Comparison of ENCODE assay signal across 1 cellular context in the genomic region with DNA sequence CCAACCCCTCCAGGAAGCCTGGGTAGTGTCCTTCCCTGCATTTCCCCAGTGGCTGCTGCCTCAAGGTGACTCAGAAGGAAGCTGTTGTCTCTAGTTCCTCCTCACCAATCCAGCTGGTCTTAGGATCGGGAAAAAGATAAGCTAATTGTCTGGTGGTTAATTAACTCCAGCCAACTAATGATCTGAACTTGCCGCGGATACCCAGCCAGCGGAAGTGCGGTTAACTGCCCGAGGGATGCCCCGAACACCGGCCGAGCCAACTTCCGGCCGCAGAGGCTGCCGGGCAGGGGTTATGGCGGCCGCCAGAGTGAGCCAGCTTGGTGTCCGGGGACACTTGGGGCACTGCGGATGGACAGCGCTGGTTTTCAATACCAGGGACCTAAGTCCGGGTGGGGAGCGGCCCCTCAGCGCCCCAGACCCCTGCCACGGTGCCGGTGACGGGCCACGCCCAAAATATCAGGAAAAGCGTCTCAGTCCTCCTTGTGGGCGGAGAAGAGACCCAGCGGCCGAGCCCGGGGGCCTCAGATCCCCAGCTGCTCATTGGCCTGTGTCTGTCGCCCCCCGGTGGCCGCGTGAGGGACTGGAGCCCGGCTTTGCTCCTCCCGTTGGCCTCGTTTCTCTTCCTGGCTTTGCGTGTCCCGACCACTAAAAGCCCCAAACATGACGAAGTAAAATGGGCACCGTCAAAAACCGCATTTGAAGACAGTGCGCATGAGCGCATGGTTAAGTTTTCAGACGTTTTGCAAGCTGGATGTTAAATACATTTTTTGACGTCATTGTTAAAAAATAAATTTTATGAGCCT.
TF ChIP-seq lines count a peak whose summit lies in the region.

No MANE protein-coding gene starts in this region.

TF ChIP-seq in HepG2, 621 proteins besides CTCF, POLR2A, EP300 and RAD21 (continued from another document and continues in another):
- TF ChIP-seq, protein P1, sequence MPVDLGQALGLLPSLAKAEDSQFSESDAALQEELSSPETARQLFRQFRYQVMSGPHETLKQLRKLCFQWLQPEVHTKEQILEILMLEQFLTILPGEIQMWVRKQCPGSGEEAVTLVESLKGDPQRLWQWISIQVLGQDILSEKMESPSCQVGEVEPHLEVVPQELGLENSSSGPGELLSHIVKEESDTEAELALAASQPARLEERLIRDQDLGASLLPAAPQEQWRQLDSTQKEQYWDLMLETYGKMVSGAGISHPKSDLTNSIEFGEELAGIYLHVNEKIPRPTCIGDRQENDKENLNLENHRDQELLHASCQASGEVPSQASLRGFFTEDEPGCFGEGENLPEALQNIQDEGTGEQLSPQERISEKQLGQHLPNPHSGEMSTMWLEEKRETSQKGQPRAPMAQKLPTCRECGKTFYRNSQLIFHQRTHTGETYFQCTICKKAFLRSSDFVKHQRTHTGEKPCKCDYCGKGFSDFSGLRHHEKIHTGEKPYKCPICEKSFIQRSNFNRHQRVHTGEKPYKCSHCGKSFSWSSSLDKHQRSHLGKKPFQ (CRISPR knock-in tag; IDR thresholded peaks at IDR 0.05; ENCODE audit: insufficient replicate concordance), result no peak
- no peak for TF ChIP-seq PCBP2 (optimal IDR thresholded peaks at IDR 0.05; ENCODE audit: low read depth, low read length, poor library complexity, severe bottlenecking)
- TF ChIP-seq, protein P2, sequence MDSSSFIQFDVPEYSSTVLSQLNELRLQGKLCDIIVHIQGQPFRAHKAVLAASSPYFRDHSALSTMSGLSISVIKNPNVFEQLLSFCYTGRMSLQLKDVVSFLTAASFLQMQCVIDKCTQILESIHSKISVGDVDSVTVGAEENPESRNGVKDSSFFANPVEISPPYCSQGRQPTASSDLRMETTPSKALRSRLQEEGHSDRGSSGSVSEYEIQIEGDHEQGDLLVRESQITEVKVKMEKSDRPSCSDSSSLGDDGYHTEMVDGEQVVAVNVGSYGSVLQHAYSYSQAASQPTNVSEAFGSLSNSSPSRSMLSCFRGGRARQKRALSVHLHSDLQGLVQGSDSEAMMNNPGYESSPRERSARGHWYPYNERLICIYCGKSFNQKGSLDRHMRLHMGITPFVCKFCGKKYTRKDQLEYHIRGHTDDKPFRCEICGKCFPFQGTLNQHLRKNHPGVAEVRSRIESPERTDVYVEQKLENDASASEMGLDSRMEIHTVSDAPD (CRISPR knock-in tag; IDR thresholded peaks at IDR 0.05), result peak; percentile 24; the same call in 1 of the 2 replicates
- TF ChIP-seq CBX5 (CRISPR knock-in tag; IDR thresholded peaks at IDR 0.05; ENCODE audit: borderline replicate concordance), result peak; percentile 57
- TF ChIP-seq ZNF382 (CRISPR knock-in tag; IDR thresholded peaks at IDR 0.05; ENCODE audit: borderline replicate concordance), result no peak
- 0 out of 2 replicates have a peak, but pooled peaks have one; percentile 53 for TF ChIP-seq PAX8 (CRISPR knock-in tag; IDR thresholded peaks at IDR 0.05; ENCODE audit: borderline replicate concordance)
- TF ChIP-seq, protein P3, sequence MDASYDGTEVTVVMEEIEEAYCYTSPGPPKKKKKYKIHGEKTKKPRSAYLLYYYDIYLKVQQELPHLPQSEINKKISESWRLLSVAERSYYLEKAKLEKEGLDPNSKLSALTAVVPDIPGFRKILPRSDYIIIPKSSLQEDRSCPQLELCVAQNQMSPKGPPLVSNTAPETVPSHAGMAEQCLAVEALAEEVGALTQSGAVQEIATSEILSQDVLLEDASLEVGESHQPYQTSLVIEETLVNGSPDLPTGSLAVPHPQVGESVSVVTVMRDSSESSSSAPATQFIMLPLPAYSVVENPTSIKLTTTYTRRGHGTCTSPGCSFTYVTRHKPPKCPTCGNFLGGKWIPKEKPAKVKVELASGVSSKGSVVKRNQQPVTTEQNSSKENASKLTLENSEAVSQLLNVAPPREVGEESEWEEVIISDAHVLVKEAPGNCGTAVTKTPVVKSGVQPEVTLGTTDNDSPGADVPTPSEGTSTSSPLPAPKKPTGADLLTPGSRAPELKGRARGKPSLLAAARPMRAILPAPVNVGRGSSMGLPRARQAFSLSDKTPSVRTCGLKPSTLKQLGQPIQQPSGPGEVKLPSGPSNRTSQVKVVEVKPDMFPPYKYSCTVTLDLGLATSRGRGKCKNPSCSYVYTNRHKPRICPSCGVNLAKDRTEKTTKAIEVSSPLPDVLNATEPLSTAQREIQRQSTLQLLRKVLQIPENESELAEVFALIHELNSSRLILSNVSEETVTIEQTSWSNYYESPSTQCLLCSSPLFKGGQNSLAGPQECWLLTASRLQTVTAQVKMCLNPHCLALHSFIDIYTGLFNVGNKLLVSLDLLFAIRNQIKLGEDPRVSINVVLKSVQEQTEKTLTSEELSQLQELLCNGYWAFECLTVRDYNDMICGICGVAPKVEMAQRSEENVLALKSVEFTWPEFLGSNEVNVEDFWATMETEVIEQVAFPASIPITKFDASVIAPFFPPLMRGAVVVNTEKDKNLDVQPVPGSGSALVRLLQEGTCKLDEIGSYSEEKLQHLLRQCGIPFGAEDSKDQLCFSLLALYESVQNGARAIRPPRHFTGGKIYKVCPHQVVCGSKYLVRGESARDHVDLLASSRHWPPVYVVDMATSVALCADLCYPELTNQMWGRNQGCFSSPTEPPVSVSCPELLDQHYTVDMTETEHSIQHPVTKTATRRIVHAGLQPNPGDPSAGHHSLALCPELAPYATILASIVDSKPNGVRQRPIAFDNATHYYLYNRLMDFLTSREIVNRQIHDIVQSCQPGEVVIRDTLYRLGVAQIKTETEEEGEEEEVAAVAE (CRISPR knock-in tag; IDR thresholded peaks at IDR 0.05; ENCODE audit: borderline replicate concordance), result no peak
- 0 out of 2 replicates have a peak, but pooled peaks have one; percentile 33 for TF ChIP-seq ZNF644 (CRISPR knock-in tag; IDR thresholded peaks at IDR 0.05; ENCODE audit: low read depth)
- no peak for TF ChIP-seq MNT (IDR thresholded peaks at IDR 0.05)
- peak; percentile 65; the same call in 1 of the 2 replicates for TF ChIP-seq TSC22D2 (CRISPR knock-in tag; IDR thresholded peaks at IDR 0.05; ENCODE audit: borderline replicate concordance)
- TF ChIP-seq SP5 (CRISPR knock-in tag; IDR thresholded peaks at IDR 0.05; ENCODE audit: borderline replicate concordance, low read depth), result peak; percentile 89
- TF ChIP-seq ZNF224 (CRISPR knock-in tag; IDR thresholded peaks at IDR 0.05), result no peak
- peak; percentile 19 for TF ChIP-seq ZEB1 (IDR thresholded peaks at IDR 0.05; ENCODE audit: insufficient replicate concordance, low read depth)
- no peak for TF ChIP-seq PPARG (CRISPR knock-in tag; conservative IDR thresholded peaks at IDR 0.05)
- peak; percentile 93 for TF ChIP-seq ZNF605 (CRISPR knock-in tag; IDR thresholded peaks at IDR 0.05)
- TF ChIP-seq, protein P4, sequence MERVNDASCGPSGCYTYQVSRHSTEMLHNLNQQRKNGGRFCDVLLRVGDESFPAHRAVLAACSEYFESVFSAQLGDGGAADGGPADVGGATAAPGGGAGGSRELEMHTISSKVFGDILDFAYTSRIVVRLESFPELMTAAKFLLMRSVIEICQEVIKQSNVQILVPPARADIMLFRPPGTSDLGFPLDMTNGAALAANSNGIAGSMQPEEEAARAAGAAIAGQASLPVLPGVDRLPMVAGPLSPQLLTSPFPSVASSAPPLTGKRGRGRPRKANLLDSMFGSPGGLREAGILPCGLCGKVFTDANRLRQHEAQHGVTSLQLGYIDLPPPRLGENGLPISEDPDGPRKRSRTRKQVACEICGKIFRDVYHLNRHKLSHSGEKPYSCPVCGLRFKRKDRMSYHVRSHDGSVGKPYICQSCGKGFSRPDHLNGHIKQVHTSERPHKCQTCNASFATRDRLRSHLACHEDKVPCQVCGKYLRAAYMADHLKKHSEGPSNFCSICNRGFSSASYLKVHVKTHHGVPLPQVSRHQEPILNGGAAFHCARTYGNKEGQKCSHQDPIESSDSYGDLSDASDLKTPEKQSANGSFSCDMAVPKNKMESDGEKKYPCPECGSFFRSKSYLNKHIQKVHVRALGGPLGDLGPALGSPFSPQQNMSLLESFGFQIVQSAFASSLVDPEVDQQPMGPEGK (CRISPR knock-in tag; IDR thresholded peaks at IDR 0.05), result peak; percentile 73
- no peak for TF ChIP-seq NFAT5 (CRISPR knock-in tag; IDR thresholded peaks at IDR 0.05)
- no peak for TF ChIP-seq LCORL (IDR thresholded peaks at IDR 0.05)
- TF ChIP-seq LCORL (CRISPR knock-in tag; IDR thresholded peaks at IDR 0.05), result peak; percentile 74; the same call in 1 of the 2 replicates
- TF ChIP-seq PRMT3 (CRISPR knock-in tag; IDR thresholded peaks at IDR 0.05; ENCODE audit: borderline replicate concordance, low read depth), result no peak
- TF ChIP-seq, protein P5, sequence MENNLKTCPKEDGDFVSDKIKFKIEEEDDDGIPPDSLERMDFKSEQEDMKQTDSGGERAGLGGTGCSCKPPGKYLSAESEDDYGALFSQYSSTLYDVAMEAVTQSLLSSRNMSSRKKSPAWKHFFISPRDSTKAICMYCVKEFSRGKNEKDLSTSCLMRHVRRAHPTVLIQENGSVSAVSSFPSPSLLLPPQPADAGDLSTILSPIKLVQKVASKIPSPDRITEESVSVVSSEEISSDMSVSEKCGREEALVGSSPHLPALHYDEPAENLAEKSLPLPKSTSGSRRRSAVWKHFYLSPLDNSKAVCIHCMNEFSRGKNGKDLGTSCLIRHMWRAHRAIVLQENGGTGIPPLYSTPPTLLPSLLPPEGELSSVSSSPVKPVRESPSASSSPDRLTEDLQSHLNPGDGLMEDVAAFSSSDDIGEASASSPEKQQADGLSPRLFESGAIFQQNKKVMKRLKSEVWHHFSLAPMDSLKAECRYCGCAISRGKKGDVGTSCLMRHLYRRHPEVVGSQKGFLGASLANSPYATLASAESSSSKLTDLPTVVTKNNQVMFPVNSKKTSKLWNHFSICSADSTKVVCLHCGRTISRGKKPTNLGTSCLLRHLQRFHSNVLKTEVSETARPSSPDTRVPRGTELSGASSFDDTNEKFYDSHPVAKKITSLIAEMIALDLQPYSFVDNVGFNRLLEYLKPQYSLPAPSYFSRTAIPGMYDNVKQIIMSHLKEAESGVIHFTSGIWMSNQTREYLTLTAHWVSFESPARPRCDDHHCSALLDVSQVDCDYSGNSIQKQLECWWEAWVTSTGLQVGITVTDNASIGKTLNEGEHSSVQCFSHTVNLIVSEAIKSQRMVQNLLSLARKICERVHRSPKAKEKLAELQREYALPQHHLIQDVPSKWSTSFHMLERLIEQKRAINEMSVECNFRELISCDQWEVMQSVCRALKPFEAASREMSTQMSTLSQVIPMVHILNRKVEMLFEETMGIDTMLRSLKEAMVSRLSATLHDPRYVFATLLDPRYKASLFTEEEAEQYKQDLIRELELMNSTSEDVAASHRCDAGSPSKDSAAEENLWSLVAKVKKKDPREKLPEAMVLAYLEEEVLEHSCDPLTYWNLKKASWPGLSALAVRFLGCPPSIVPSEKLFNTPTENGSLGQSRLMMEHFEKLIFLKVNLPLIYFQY (CRISPR knock-in tag; IDR thresholded peaks at IDR 0.05; ENCODE audit: borderline replicate concordance), result peak; percentile 86
- 0 out of 2 replicates have a peak, but pooled peaks have one; percentile 58 for TF ChIP-seq MEF2D (CRISPR knock-in tag; IDR thresholded peaks at IDR 0.05)
- peak; percentile 33 for TF ChIP-seq ZNF883 (CRISPR knock-in tag; IDR thresholded peaks at IDR 0.05; ENCODE audit: not compliant biosample characterization)
- no peak; the same call in 1 of the 2 replicates for TF ChIP-seq ZNF510 (CRISPR knock-in tag; IDR thresholded peaks at IDR 0.05; ENCODE audit: low read depth)
- TF ChIP-seq BHLHE40 (IDR thresholded peaks at IDR 0.05; ENCODE audit: low read length), result no peak
- TF ChIP-seq KDM5B (CRISPR knock-in tag; IDR thresholded peaks at IDR 0.05; ENCODE audit: borderline replicate concordance), result peak; percentile 87; the same call in 1 of the 2 replicates
- peak; percentile 57 for TF ChIP-seq ATF2 (CRISPR knock-in tag; IDR thresholded peaks at IDR 0.05)
